In the genomic region with DNA sequence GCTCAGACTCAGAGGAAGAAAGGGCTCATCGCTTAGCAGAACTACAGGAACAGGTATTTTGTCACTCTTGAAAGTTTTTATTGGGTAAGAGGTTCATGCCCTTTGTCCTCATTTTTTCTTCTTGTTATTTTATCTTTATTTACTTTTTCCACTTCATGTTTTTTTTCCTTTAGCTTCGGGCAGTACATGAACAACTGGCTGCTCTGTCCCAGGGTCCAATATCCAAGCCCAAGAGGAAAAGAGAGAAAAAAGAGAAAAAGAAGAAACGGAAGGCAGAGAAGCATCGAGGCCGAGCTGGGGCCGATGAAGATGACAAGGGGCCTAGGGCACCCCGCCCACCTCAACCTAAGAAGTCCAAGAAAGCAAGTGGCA, we compare ENCODE assay signal across 13 cellular contexts. TPM values are rescaled to one million over a fixed set of nuclear protein-coding genes. Genes with fewer than 3 reads are reported as not detected.
A peak's percentile ranks its signal among the peaks of the same experiment; 100 is the strongest.
DNase-seq lines count a peak whose midpoint lies in the region; ATAC-seq and TF ChIP-seq lines count a peak whose summit lies in the region.
"Had no signal": no experiment of that assay in that cellular context is flagged by ENCODE, and none has a peak within 500 bp of the region (broad histone marks: within the 10 kb centered on the region; RNA-seq: fewer than 3 reads in every experiment).

No MANE protein-coding gene starts in this region.

- H3K27ac ChIP-seq in testis: no peak overlapping the region

- CTCF ChIA-PET in WTC11 (lab: Charles Lee): interaction anchor here (1.2 kb wide), 1 partner anchor 140 kb away, joined by 3 read pairs; a partner anchor contains a TSS

- TF ChIP-seq CTCF in WTC11 (IDR thresholded peaks at IDR 0.05): no peak
- TF ChIP-seq CTCF in GM13977 (IDR thresholded peaks at IDR 0.05; ENCODE audit: extremely low read depth, insufficient read depth, missing control alignments): no peak
- TF ChIP-seq CTCF in testis (IDR thresholded peaks at IDR 0.05): no peak

- no peaks in the 10 kb centered on the region for H3K9me3 ChIP-seq in testis

- POLR2A ChIA-PET in WTC11 (lab: Charles Lee): interaction anchor here (1.5 kb wide), 1 partner anchor 11 kb away, joined by 3 read pairs; no protein-coding TSS in a partner anchor

- H3K4me3 Mint-ChIP-seq in WTC11: no peak overlapping the region
- peak overlapping the region; percentile 100 for H3K4me3 Mint-ChIP-seq in stimulated activated effector memory CD8-positive, alpha-beta T cell treated with anti-CD3 and anti-CD28 coated beads, Interleukin-12 subunit alpha, Interleukin-12 subunit beta, amount 100 ng/mL, for 72 hours

- no peaks in the 10 kb centered on the region for H3K27me3 Mint-ChIP-seq in WTC11 (ENCODE audit: low read depth)

- peaks cover 20% of the 10 kb centered on the region for H3K4me1 ChIP-seq in testis

- no peak overlapping the region for H3K4me3 ChIP-seq in testis

- peaks cover 50% of the 10 kb centered on the region for H3K4me1 Mint-ChIP-seq in WTC11
- H3K4me1 Mint-ChIP-seq in stimulated activated effector memory CD8-positive, alpha-beta T cell treated with anti-CD3 and anti-CD28 coated beads, Interleukin-12 subunit alpha, Interleukin-12 subunit beta, amount 100 ng/mL, for 72 hours: peaks cover 79% of the 10 kb centered on the region

- no peaks in the 10 kb centered on the region for H3K9me3 Mint-ChIP-seq in activated naive CD4-positive, alpha-beta T cell treated with anti-CD3 and anti-CD28 coated beads, Interleukin-2, amount 50 U/mL, for 72 hours
- no peaks in the 10 kb centered on the region for H3K9me3 Mint-ChIP-seq in WTC11
- H3K9me3 Mint-ChIP-seq in stimulated activated effector memory CD8-positive, alpha-beta T cell treated with anti-CD3 and anti-CD28 coated beads, Interleukin-12 subunit alpha, Interleukin-12 subunit beta, amount 100 ng/mL, for 72 hours: no peaks in the 10 kb centered on the region

- in situ Hi-C loops in GM13977 (cut with MboI; ENCODE audit: low pct_unique_long_range_greater_than_20kb, low sequenced_read_pairs, unreplicated experiment): loop anchor here (10.0 kb wide), 1 partner anchor 93 kb away; no protein-coding TSS in a partner anchor

- intact Hi-C loops in left colon (cut with DNase I, micrococcal nuclease): no loop called here
- intact Hi-C loops in testis (cut with DNase I; ENCODE audit: low total_unique reads): no loop called here

- H3K27ac Mint-ChIP-seq in activated naive CD4-positive, alpha-beta T cell treated with anti-CD3 and anti-CD28 coated beads, Interleukin-2, amount 50 U/mL, for 72 hours: peak overlapping the region; percentile 97 to 99
- 0 out of 2 replicates have a peak overlapping the region, but pooled peaks have one; percentile 33 for H3K27ac Mint-ChIP-seq in WTC11
- H3K27ac Mint-ChIP-seq in stimulated activated effector memory CD8-positive, alpha-beta T cell treated with anti-CD3 and anti-CD28 coated beads, Interleukin-12 subunit alpha, Interleukin-12 subunit beta, amount 100 ng/mL, for 72 hours: peak overlapping the region; percentile 99

- peaks cover 3% of the 10 kb centered on the region for H3K36me3 ChIP-seq in testis (ENCODE audit: low read depth, missing control alignments)

- no peaks in the 10 kb centered on the region for H3K27me3 ChIP-seq in testis

- 57 to 67% methylated on average over 7 of the region's 7 CpGs for WGBS in testis, 2 donors

- H3K36me3 Mint-ChIP-seq in activated naive CD4-positive, alpha-beta T cell treated with anti-CD3 and anti-CD28 coated beads, Interleukin-2, amount 50 U/mL, for 72 hours: peaks cover 58 to 81% of the 10 kb centered on the region in 2 donors
- peaks cover 92% of the 10 kb centered on the region for H3K36me3 Mint-ChIP-seq in WTC11
- H3K36me3 Mint-ChIP-seq in stimulated activated effector memory CD8-positive, alpha-beta T cell treated with anti-CD3 and anti-CD28 coated beads, Interleukin-12 subunit alpha, Interleukin-12 subunit beta, amount 100 ng/mL, for 72 hours: peaks cover 100% of the 10 kb centered on the region

- ATAC-seq in activated naive CD4-positive, alpha-beta T cell treated with anti-CD3 and anti-CD28 coated beads, Interleukin-2, amount 50 U/mL, for 72 hours: no peak
- ATAC-seq in WTC11 (no peak), left colon (peak; percentile 1)
- no peak for ATAC-seq in stimulated activated effector memory CD8-positive, alpha-beta T cell treated with anti-CD3 and anti-CD28 coated beads, Interleukin-12 subunit alpha, Interleukin-12 subunit beta, amount 100 ng/mL, for 72 hours
- no peak for ATAC-seq in activated CD4-positive, CD25-positive, alpha-beta regulatory T cell treated with anti-CD3 and anti-CD28 coated beads, Interleukin-2, amount 50 U/mL, for 24 hours
- ATAC-seq: GM12878 had no signal

- no peak for DNase-seq in activated naive CD4-positive, alpha-beta T cell treated with anti-CD3 and anti-CD28 coated beads, Interleukin-2, amount 50 U/mL, for 72 hours (ENCODE audit: low spot score in 2 of 2)
- no peak for DNase-seq in activated naive CD4-positive, alpha-beta T cell (lab: John Stamatoyannopoulos, UW)
- DNase-seq in WTC11 (ENCODE audit: low spot score) (no peak), left colon (no peak), GM13977 (ENCODE audit: low spot score) (no peak), testis (no peak)
- DNase-seq in stimulated activated effector memory CD8-positive, alpha-beta T cell treated with anti-CD3 and anti-CD28 coated beads, Interleukin-12 subunit alpha, Interleukin-12 subunit beta, amount 100 ng/mL, for 72 hours (ENCODE audit: low spot score in 2 of 2): no peak
- DNase-seq: EL, midbrain, NCI-H69 had no signal

- no peak for TF ChIP-seq POLR2A in testis (IDR thresholded peaks at IDR 0.05)

TF ChIP-seq in WTC11, 78 proteins besides CTCF, POLR2A, EP300 and RAD21 (continues in another document):
- no peak for TF ChIP-seq ZNF263 (CRISPR knock-in tag; IDR thresholded peaks at IDR 0.05; ENCODE audit: low read depth)
- no peak for TF ChIP-seq JAZF1 (CRISPR knock-in tag; IDR thresholded peaks at IDR 0.05)
- no peak for TF ChIP-seq FOXJ3 (CRISPR knock-in tag; IDR thresholded peaks at IDR 0.05; ENCODE audit: borderline replicate concordance)
- TF ChIP-seq, protein P1, sequence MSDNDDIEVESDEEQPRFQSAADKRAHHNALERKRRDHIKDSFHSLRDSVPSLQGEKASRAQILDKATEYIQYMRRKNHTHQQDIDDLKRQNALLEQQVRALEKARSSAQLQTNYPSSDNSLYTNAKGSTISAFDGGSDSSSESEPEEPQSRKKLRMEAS (CRISPR knock-in tag; IDR thresholded peaks at IDR 0.05): no peak
- TF ChIP-seq, protein P2, sequence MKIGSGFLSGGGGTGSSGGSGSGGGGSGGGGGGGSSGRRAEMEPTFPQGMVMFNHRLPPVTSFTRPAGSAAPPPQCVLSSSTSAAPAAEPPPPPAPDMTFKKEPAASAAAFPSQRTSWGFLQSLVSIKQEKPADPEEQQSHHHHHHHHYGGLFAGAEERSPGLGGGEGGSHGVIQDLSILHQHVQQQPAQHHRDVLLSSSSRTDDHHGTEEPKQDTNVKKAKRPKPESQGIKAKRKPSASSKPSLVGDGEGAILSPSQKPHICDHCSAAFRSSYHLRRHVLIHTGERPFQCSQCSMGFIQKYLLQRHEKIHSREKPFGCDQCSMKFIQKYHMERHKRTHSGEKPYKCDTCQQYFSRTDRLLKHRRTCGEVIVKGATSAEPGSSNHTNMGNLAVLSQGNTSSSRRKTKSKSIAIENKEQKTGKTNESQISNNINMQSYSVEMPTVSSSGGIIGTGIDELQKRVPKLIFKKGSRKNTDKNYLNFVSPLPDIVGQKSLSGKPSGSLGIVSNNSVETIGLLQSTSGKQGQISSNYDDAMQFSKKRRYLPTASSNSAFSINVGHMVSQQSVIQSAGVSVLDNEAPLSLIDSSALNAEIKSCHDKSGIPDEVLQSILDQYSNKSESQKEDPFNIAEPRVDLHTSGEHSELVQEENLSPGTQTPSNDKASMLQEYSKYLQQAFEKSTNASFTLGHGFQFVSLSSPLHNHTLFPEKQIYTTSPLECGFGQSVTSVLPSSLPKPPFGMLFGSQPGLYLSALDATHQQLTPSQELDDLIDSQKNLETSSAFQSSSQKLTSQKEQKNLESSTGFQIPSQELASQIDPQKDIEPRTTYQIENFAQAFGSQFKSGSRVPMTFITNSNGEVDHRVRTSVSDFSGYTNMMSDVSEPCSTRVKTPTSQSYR (CRISPR knock-in tag; IDR thresholded peaks at IDR 0.05): no peak
- TF ChIP-seq, protein P3, sequence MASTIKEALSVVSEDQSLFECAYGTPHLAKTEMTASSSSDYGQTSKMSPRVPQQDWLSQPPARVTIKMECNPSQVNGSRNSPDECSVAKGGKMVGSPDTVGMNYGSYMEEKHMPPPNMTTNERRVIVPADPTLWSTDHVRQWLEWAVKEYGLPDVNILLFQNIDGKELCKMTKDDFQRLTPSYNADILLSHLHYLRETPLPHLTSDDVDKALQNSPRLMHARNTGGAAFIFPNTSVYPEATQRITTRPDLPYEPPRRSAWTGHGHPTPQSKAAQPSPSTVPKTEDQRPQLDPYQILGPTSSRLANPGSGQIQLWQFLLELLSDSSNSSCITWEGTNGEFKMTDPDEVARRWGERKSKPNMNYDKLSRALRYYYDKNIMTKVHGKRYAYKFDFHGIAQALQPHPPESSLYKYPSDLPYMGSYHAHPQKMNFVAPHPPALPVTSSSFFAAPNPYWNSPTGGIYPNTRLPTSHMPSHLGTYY (CRISPR knock-in tag; IDR thresholded peaks at IDR 0.05): no peak
- no peak for TF ChIP-seq RELA (CRISPR knock-in tag; IDR thresholded peaks at IDR 0.05; ENCODE audit: borderline replicate concordance)
- no peak for TF ChIP-seq CBFB (CRISPR knock-in tag; IDR thresholded peaks at IDR 0.05; ENCODE audit: low read depth)

RNA-seq across cellular contexts. Expression of a gene that starts 9.5 kb away (rescaled TPM):
- total RNA-seq in activated naive CD4-positive, alpha-beta T cell treated with anti-CD3 and anti-CD28 coated beads, Interleukin-2, amount 50 U/mL, for 72 hours: 100 to 1,000 TPM; 216 to 254 TPM
- total RNA-seq in WTC11 (2021) (206 to 222 TPM (median 214 TPM) in 3 replicates), left colon (100 to 1,000 TPM; 128 TPM), testis (100 to 1,000 TPM; 312 to 334 TPM)
- 299 TPM for polyA plus RNA-seq in testis (ENCODE audit: insufficient read depth, low read depth, low replicate concordance)

RNA-seq across cellular contexts. Expression of a gene that starts 25.0 kb away (rescaled TPM):
- 10 to 100 TPM; 23.0 to 33.5 TPM for total RNA-seq in activated naive CD4-positive, alpha-beta T cell treated with anti-CD3 and anti-CD28 coated beads, Interleukin-2, amount 50 U/mL, for 72 hours
- total RNA-seq in WTC11 (2021): 6.0 to 9.3 TPM (median 6.6 TPM) in 3 replicates
- total RNA-seq in left colon: 10 to 100 TPM; 11.8 to 22.1 TPM
- total RNA-seq in testis: 10 to 100 TPM; 10.1 to 19.8 TPM
- 54.5 TPM for polyA plus RNA-seq in testis (ENCODE audit: insufficient read depth, low read depth, low replicate concordance)

RNA-seq across cellular contexts. Expression of a gene that starts 31.5 kb away (rescaled TPM):
- total RNA-seq in activated naive CD4-positive, alpha-beta T cell treated with anti-CD3 and anti-CD28 coated beads, Interleukin-2, amount 50 U/mL, for 72 hours: 1 to 10 TPM; 1.8 to 3.2 TPM
- total RNA-seq in WTC11 (2021) (13.6 to 24.6 TPM (median 24.4 TPM) in 3 replicates), left colon (1 to 10 TPM in 1 of 2 donors, under 1 TPM in 1; 0.92 to 4.7 TPM), testis (1 to 10 TPM; 1.2 to 1.7 TPM)
- 13.5 TPM for polyA plus RNA-seq in testis (ENCODE audit: insufficient read depth, low read depth, low replicate concordance)
- total RNA-seq: fibroblast of villous mesenchyme had no signal

RNA-seq across cellular contexts. Expression of a gene that starts 37.1 kb away (rescaled TPM):
- total RNA-seq in activated naive CD4-positive, alpha-beta T cell treated with anti-CD3 and anti-CD28 coated beads, Interleukin-2, amount 50 U/mL, for 72 hours: 1 to 10 TPM; 2.8 to 4.5 TPM
- total RNA-seq in WTC11 (2021) (1.1 to 2.7 TPM (median 2.3 TPM) in 3 replicates), left colon (10 to 100 TPM in 1 of 2 donors, 1 to 10 TPM in 1; 4.0 to 21.3 TPM), testis (1 to 10 TPM; 4.9 to 6.0 TPM)
- polyA plus RNA-seq in testis (ENCODE audit: insufficient read depth, low read depth, low replicate concordance): 46.1 TPM

Comparison
In these comparisons a context has a peak if more than half of its experiments do, and no peak if none do; other contexts are left out.
1. H3K27ac Mint-ChIP-seq: peak in every context shown above with its lines; median percentile 99 in stimulated activated effector memory CD8-positive, alpha-beta T cell treated with anti-CD3 and anti-CD28 coated beads, Interleukin-12 subunit alpha, Interleukin-12 subunit beta, amount 100 ng/mL, for 72 hours; 98 in activated naive CD4-positive, alpha-beta T cell treated with anti-CD3 and anti-CD28 coated beads, Interleukin-2, amount 50 U/mL, for 72 hours; 33 in WTC11.